ENCODE assay signal across 17 cellular contexts in the genomic region with DNA sequence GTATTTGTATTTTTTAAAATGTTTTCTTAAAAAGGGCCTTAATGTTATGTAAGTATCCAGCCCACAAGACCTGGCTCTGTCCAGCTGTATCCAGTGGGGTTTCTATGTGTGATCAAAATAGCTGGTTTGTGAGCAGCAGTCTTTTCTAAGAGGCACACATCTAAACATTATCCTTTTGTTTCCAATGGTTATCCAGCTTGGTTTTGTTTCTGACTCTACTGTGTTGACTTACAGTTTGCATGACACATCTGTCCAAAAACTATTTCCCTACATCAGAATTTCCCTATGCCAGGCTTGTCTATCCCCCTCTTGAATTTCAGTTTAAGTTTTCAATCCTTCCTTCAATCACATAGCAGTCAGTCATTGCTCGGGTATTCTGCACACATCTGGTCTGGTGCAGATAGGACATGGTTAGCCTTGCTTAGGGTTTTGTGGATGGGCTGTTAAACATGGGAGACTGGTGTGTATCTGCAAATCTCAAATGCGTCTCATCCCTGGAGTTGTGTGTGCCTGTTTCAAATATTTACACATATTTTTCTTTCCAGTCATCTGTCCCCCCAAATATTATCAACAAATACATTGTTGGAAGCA.
DNase-seq lines count a peak whose midpoint lies in the region; ATAC-seq and TF ChIP-seq lines count a peak whose summit lies in the region.
"Had no signal": no experiment of that assay in that cellular context is flagged by ENCODE, and none has a peak within 500 bp of the region (broad histone marks: within the 10 kb centered on the region; RNA-seq: fewer than 3 reads in every experiment).

No MANE protein-coding gene starts in this region.

- no peaks in the 10 kb centered on the region for H3K9me3 Mint-ChIP-seq in chondrocyte (ENCODE audit: low read depth)

- H3K36me3 Mint-ChIP-seq in chondrocyte (ENCODE audit: low read depth): no peaks in the 10 kb centered on the region

- no peaks in the 10 kb centered on the region for H3K9me2 ChIP-seq in Loucy (replicated peaks; ENCODE audit: low read depth, low read length)

- no peaks in the 10 kb centered on the region for H4K20me1 ChIP-seq in Loucy (ENCODE audit: insufficient read depth, low read length, poor library complexity, severe bottlenecking)

- TF ChIP-seq CTCF in AG10803 (conservative IDR thresholded peaks at IDR 0.05; ENCODE audit: low read length) (no peak), Loucy (conservative IDR thresholded peaks at IDR 0.05; ENCODE audit: low read length) (no peak), chondrocyte (IDR thresholded peaks at IDR 0.05) (no peak)

- H3K4me2 ChIP-seq in Loucy (ENCODE audit: low read depth, low read length, poor library complexity, severe bottlenecking): no peak overlapping the region
- H3K4me2 ChIP-seq: A549 had no signal

- H2AFZ ChIP-seq in Loucy (ENCODE audit: low read length): peak overlapping the region; percentile 85; the same call in 1 of the 2 replicates

- no peaks in the 10 kb centered on the region for H3K79me2 ChIP-seq in Loucy (ENCODE audit: insufficient read depth, low read length)

- H3K36me3 ChIP-seq in Loucy (ENCODE audit: insufficient read depth, low read length) (no peaks in the 10 kb centered on the region), mesodermal cell (ENCODE audit: control insufficient read depth, insufficient read depth, low read length) (no peaks in the 10 kb centered on the region)
- H3K36me3 ChIP-seq: HAP-1 had no signal

- H3K27me3 ChIP-seq in Loucy (ENCODE audit: insufficient read depth, low read length, poor library complexity, severe bottlenecking): no peaks in the 10 kb centered on the region

- peaks cover 48% of the 10 kb centered on the region for H3K4me1 ChIP-seq in Loucy (ENCODE audit: insufficient read depth, low read length, poor library complexity, severe bottlenecking)
- H3K4me1 ChIP-seq in mesodermal cell (ENCODE audit: control insufficient read depth, insufficient read depth, low read length, poor library complexity, severe bottlenecking): peaks cover 34% of the 10 kb centered on the region
- H3K4me1 ChIP-seq: A549, HAP-1 had no signal

- H3K9me3 ChIP-seq in Loucy (ENCODE audit: insufficient read depth, low read depth, low read length) (no peaks in the 10 kb centered on the region), mesodermal cell (ENCODE audit: control insufficient read depth, low read length) (no peaks in the 10 kb centered on the region)
- H3K9me3 ChIP-seq: A549, HAP-1 had no signal

- H3K4me3 Mint-ChIP-seq in chondrocyte (ENCODE audit: unreplicated experiment): no peak overlapping the region

- DNase-seq in AG10803 (ENCODE audit: low read depth): peak; percentile 8
- DNase-seq in chondrocyte (ENCODE audit: low spot score): no peak
- DNase-seq in HuH-7 (ENCODE audit: low spot score): no peak
- DNase-seq: C1 segment of cervical spinal cord, NCI-H1105 treated with DMSO at 0.1 percent for 48 hours, NCI-H187, NCI-H2107, NCI-H2227 treated with DMSO at 0.1 percent for 48 hours, NCI-H510A treated with DMSO at 0.1 percent for 48 hours, NCI-H774 had no signal

- H3K27ac Mint-ChIP-seq in chondrocyte (ENCODE audit: unreplicated experiment): peak overlapping the region; percentile 33

- no CpG with 5 or more reads among the region's 2 CpGs for WGBS in mesodermal cell (ENCODE audit: insufficient coverage in 2 of 2), 2 experiments

- no peak overlapping the region for H3K9ac ChIP-seq in Loucy (ENCODE audit: low read depth, low read length, poor library complexity, severe bottlenecking)

- peaks cover 6% of the 10 kb centered on the region; the same call in 1 of the 2 replicates for H3F3A ChIP-seq in Loucy (ENCODE audit: low read depth)

- no peaks in the 10 kb centered on the region for H3K27me3 Mint-ChIP-seq in chondrocyte (ENCODE audit: low read depth)

- H3K4me3 ChIP-seq in AG10803 (ENCODE audit: low read length) (no peak overlapping the region), Loucy (ENCODE audit: low read length, poor library complexity, severe bottlenecking) (no peak overlapping the region), mesodermal cell (ENCODE audit: extremely low read depth, insufficient read depth, low read length, poor library complexity, severe bottlenecking) (no peak overlapping the region)
- H3K4me3 ChIP-seq: A549, HAP-1 had no signal

- peak overlapping the region; percentile 39 for H3K27ac ChIP-seq in mesodermal cell (ENCODE audit: low read depth, low read length, severe bottlenecking)
- H3K27ac ChIP-seq: A549 had no signal

- peaks cover 52% of the 10 kb centered on the region for H3K4me1 Mint-ChIP-seq in chondrocyte (ENCODE audit: low read depth)

- no peak for ATAC-seq in HG03520 (IDR thresholded peaks at IDR 0.05; ENCODE audit: unreplicated experiment)
- no peak for ATAC-seq in HG03025 (IDR thresholded peaks at IDR 0.05; ENCODE audit: low FRiP score, unreplicated experiment)
- ATAC-seq in GM19023 (IDR thresholded peaks at IDR 0.05; ENCODE audit: unreplicated experiment): no peak
- ATAC-seq: A549 had no signal
